ENCODE assay signal across 1 cellular context in genomic region chr10:73879296-73880173, GRCh38.
TF ChIP-seq lines count a peak whose summit lies in the region.

No MANE protein-coding gene starts in this region.

TF ChIP-seq in K562, 482 proteins besides CTCF, POLR2A, EP300 and RAD21 (continued from another document and continues in another):
- no peak for TF ChIP-seq FOXJ3 (CRISPR knock-in tag; IDR thresholded peaks at IDR 0.05)
- TF ChIP-seq POU5F1 (IDR thresholded peaks at IDR 0.05; ENCODE audit: borderline replicate concordance, low read depth, low read length, partially characterized antibody), result no peak
- TF ChIP-seq ERF (CRISPR knock-in tag; IDR thresholded peaks at IDR 0.05), result no peak
- TF ChIP-seq ARNT (IDR thresholded peaks at IDR 0.05), result peak; percentile 30 to 81; a peak in 1 of 4 replicates
- no peak for TF ChIP-seq BRD9 (IDR thresholded peaks at IDR 0.05; ENCODE audit: low read depth, partially characterized antibody)
- peak; percentile 85 for TF ChIP-seq E2F8 (IDR thresholded peaks at IDR 0.05; ENCODE audit: low read depth, partially characterized antibody)
- no peak for TF ChIP-seq SNAPC5 (CRISPR knock-in tag; IDR thresholded peaks at IDR 0.05)
- no peak for TF ChIP-seq ZNF830 (CRISPR knock-in tag; IDR thresholded peaks at IDR 0.05)
- TF ChIP-seq NRF1 (conservative IDR thresholded peaks at IDR 0.05 in 1 of 2, IDR thresholded peaks at IDR 0.05 in 1 of 2), result peak; percentile 64 to 75
- TF ChIP-seq ATF1 (CRISPR knock-in tag; IDR thresholded peaks at IDR 0.05), result peak; percentile 33; the same call in 1 of the 2 replicates
- TF ChIP-seq ATF1 (tag; IDR thresholded peaks at IDR 0.05), result peak; percentile 98
- no peak for TF ChIP-seq CBFA2T2 (conservative IDR thresholded peaks at IDR 0.05)
- no peak for TF ChIP-seq HDAC6 (IDR thresholded peaks at IDR 0.05; ENCODE audit: low read depth, low read length)
- peak; percentile 36; the same call in 1 of the 2 replicates for TF ChIP-seq MAFK (IDR thresholded peaks at IDR 0.05; ENCODE audit: low read length)
- TF ChIP-seq YBX1 (IDR thresholded peaks at IDR 0.05), result no peak
- no peak for TF ChIP-seq NFE2L1 (tag; IDR thresholded peaks at IDR 0.05; ENCODE audit: borderline replicate concordance, low read depth)
- no peak for TF ChIP-seq FOXA1 (IDR thresholded peaks at IDR 0.05; ENCODE audit: borderline replicate concordance)
- no peak for TF ChIP-seq ZNF444 (CRISPR knock-in tag; IDR thresholded peaks at IDR 0.05)
- peak; percentile 62 for TF ChIP-seq PRDM10 (IDR thresholded peaks at IDR 0.05; ENCODE audit: partially characterized antibody)
- no peak for TF ChIP-seq POLR3G (IDR thresholded peaks at IDR 0.05; ENCODE audit: extremely low read depth, insufficient read length, insufficient replicate concordance)
- TF ChIP-seq ZBTB43 (CRISPR knock-in tag; IDR thresholded peaks at IDR 0.05), result no peak
- TF ChIP-seq ETV6 (IDR thresholded peaks at IDR 0.05; ENCODE audit: borderline replicate concordance in 1 of 2, low read depth in 2 of 2, low read length in 1 of 2), result no peak
- no peak for TF ChIP-seq ETV6 (CRISPR knock-in tag; IDR thresholded peaks at IDR 0.05; ENCODE audit: borderline replicate concordance)
- TF ChIP-seq PHF20 (IDR thresholded peaks at IDR 0.05; ENCODE audit: partially characterized antibody), result peak; percentile 30
- peak; percentile 61; the same call in 1 of the 2 replicates for TF ChIP-seq CBX5 (IDR thresholded peaks at IDR 0.05; ENCODE audit: borderline replicate concordance, low read depth)
- no peak for TF ChIP-seq ZBTB5 (IDR thresholded peaks at IDR 0.05)
- TF ChIP-seq NR0B1 (IDR thresholded peaks at IDR 0.05; ENCODE audit: partially characterized antibody), result no peak
- TF ChIP-seq EZH2 (IDR thresholded peaks at IDR 0.05; ENCODE audit: borderline replicate concordance, low read depth, low read length), result no peak
- peak; percentile 73; the same call in 1 of the 2 replicates for TF ChIP-seq ZEB2 (IDR thresholded peaks at IDR 0.05)
- 0 out of 2 replicates have a peak, but pooled peaks have one; percentile 8 for TF ChIP-seq THAP12 (CRISPR knock-in tag; IDR thresholded peaks at IDR 0.05)
- no peak for TF ChIP-seq BMI1 (IDR thresholded peaks at IDR 0.05; ENCODE audit: low read length)
- no peak for TF ChIP-seq ID3 (CRISPR knock-in tag; IDR thresholded peaks at IDR 0.05)
- no peak; the same call in none of the 2 replicates for TF ChIP-seq ID3 (tag; IDR thresholded peaks at IDR 0.05)
- TF ChIP-seq POLR2G (IDR thresholded peaks at IDR 0.05; ENCODE audit: low read depth, low read length), result no peak
- peak; percentile 53; the same call in 1 of the 2 replicates for TF ChIP-seq FOXP1 (CRISPR knock-in tag; IDR thresholded peaks at IDR 0.05)
- TF ChIP-seq CREM (IDR thresholded peaks at IDR 0.05; ENCODE audit: low read depth), result peak; percentile 99
- TF ChIP-seq HDGF (IDR thresholded peaks at IDR 0.05), result peak; percentile 90; the same call in 1 of the 2 replicates
- TF ChIP-seq ZMIZ1 (IDR thresholded peaks at IDR 0.05; ENCODE audit: low read depth in 2 of 2, low read length in 2 of 2), result peak in 1 of 2 experiments; percentile 64; a peak in 1 of 4 replicates
- TF ChIP-seq TEAD2 (tag; IDR thresholded peaks at IDR 0.05), result no peak
- peak; percentile 73; the same call in 1 of the 2 replicates for TF ChIP-seq HLTF (IDR thresholded peaks at IDR 0.05)
- TF ChIP-seq PBX2 (CRISPR knock-in tag; IDR thresholded peaks at IDR 0.05; ENCODE audit: low read depth), result peak; percentile 45; the same call in 1 of the 2 replicates
- TF ChIP-seq PBX2 (tag; conservative IDR thresholded peaks at IDR 0.05; ENCODE audit: low read depth), result peak; percentile 98
- 0 out of 2 replicates have a peak, but pooled peaks have one; percentile 28 for TF ChIP-seq MAFG (tag; conservative IDR thresholded peaks at IDR 0.05)
